In genomic region chr7:24956021-24956420, GRCh38 we compare ENCODE assay signal across 1 cellular context.
TF ChIP-seq lines count a peak whose summit lies in the region.

No MANE protein-coding gene starts in this region.

TF ChIP-seq in SK-N-SH treated with all-trans-retinoic acid at 6 μM for 48 hours, 23 proteins besides CTCF, POLR2A, EP300 and RAD21 (continued from another document):
- TF ChIP-seq TSHZ2 (CRISPR knock-in tag; IDR thresholded peaks at IDR 0.05) (no peak), CSDC2 (CRISPR knock-in tag; IDR thresholded peaks at IDR 0.05) (no peak)
